Comparison of ENCODE assay signal across 8 cellular contexts in genomic region chr5:79229357-79230174, GRCh38. TPM values are rescaled to one million over a fixed set of nuclear protein-coding genes. Genes with fewer than 3 reads are reported as not detected.
DNase-seq lines count a peak whose midpoint lies in the region; ATAC-seq, FAIRE-seq and TF ChIP-seq lines count a peak whose summit lies in the region.

No MANE protein-coding gene starts in this region.

- POLR2A ChIA-PET in GM12878 (lab: Charles Lee) (interaction anchor here (1.0 to 1.2 kb wide), 2 partner anchors 9 to 97 kb away, joined by 3 to 4 read pairs; no protein-coding TSS in a partner anchor), Caco-2 (lab: Charles Lee) (no interaction called here)

- H3K4me3 ChIP-seq in GM12878 (no peak overlapping the region), body of pancreas (no peak overlapping the region), Caco-2 (ENCODE audit: low read depth, low read length) (no peak overlapping the region)

- TF ChIP-seq RAD21 in GM12878 (IDR thresholded peaks at IDR 0.05; ENCODE audit: insufficient read depth, low read depth, low read length): no peak

- peak; percentile 80 to 82; a peak in 3 of 4 replicates for TF ChIP-seq EP300 in GM12878 (IDR thresholded peaks at IDR 0.05; ENCODE audit: borderline replicate concordance in 1 of 2, control insufficient read depth in 1 of 2, low read depth in 2 of 2, low read length in 2 of 2)

- ATAC-seq in GM19395 (IDR thresholded peaks at IDR 0.05; ENCODE audit: unreplicated experiment) (peak; percentile 57), HG03520 (IDR thresholded peaks at IDR 0.05; ENCODE audit: unreplicated experiment) (peak; percentile 85), GM12878 (peak; percentile 92), body of pancreas (no peak)

- DNase-seq in D721Med (ENCODE audit: insufficient read length, low spot score) (no peak), GM12878 (ENCODE audit: low read depth, low spot score) (peak; percentile 69), body of pancreas (no peak), SIG-M5 treated with dmso at 0.1 percent for 504 hours (lab: John Stamatoyannopoulos, UW; ENCODE audit: unreplicated experiment) (no peak), Caco-2 (no peak), anterior cingulate cortex (lab: John Stamatoyannopoulos, UW) (no peak)

- in situ Hi-C loops in GM12878 (cut with MboI): no loop called here

- RAD21 ChIA-PET in GM12878 (lab: Charles Lee; ENCODE audit: unreplicated experiment): interaction anchor here (1.3 kb wide), 1 partner anchor 11 kb away, joined by 4 read pairs; no protein-coding TSS in a partner anchor

- H4K20me1 ChIP-seq in GM12878 (ENCODE audit: control insufficient read depth, insufficient read depth): no peaks in the 10 kb centered on the region

- WGBS in GM12878 (ENCODE audit: insufficient coverage, insufficient replicate concordance, low lambda C conversion rate, missing lambda C conversion rate): 14% methylated on average over 10 of the region's 10 CpGs
- 88 to 91% methylated on average over 10 of the region's 10 CpGs for WGBS in body of pancreas, 2 donors

- no peak overlapping the region for H3K4me3 Mint-ChIP-seq in Caco-2 (ENCODE audit: unreplicated experiment)

- TF ChIP-seq POLR2A in GM12878 (IDR thresholded peaks at IDR 0.05; ENCODE audit: low read depth, low read length): no peak
- TF ChIP-seq POLR2A in body of pancreas (IDR thresholded peaks at IDR 0.05): no peak

- H3K4me1 Mint-ChIP-seq in Caco-2 (ENCODE audit: low read depth, unreplicated experiment): no peaks in the 10 kb centered on the region

- FAIRE-seq in D721Med (lab: Jason Lieb, UNC) (peak; percentile 95), GM12878 (lab: Jason Lieb, UNC) (no peak)

- H3K27me3 Mint-ChIP-seq in Caco-2 (ENCODE audit: insufficient read depth, unreplicated experiment): no peaks in the 10 kb centered on the region

- SMC1A ChIA-PET in GM12878 (lab: Charles Lee; ENCODE audit: uncharacterized antibody, unreplicated experiment): no interaction called here

- H3K36me3 Mint-ChIP-seq in Caco-2 (ENCODE audit: insufficient read depth, unreplicated experiment): peaks cover 9% of the 10 kb centered on the region

- TF ChIP-seq CTCF in D721Med (IDR thresholded peaks at IDR 0.05; ENCODE audit: insufficient read depth, missing control alignments) (no peak), GM12878 (IDR thresholded peaks at IDR 0.05 in 2 of 3, conservative IDR thresholded peaks at IDR 0.05 in 1 of 3; ENCODE audit: control insufficient read depth in 2 of 3, extremely low read depth in 1 of 3, insufficient read depth in 1 of 3, low read depth in 3 of 3, low read length in 3 of 3) (no peak), body of pancreas (IDR thresholded peaks at IDR 0.05) (no peak), Caco-2 (IDR thresholded peaks at IDR 0.05; ENCODE audit: insufficient read depth in 1 of 2, low read depth in 1 of 2, low read length in 1 of 2, severe bottlenecking in 1 of 2, unreplicated experiment in 1 of 2) (no peak)

- no peak overlapping the region for H3K27ac Mint-ChIP-seq in Caco-2 (ENCODE audit: unreplicated experiment)

- H3K4me2 ChIP-seq in GM12878 (ENCODE audit: control insufficient read depth, insufficient read depth): peak overlapping the region; percentile 22; the same call in 1 of the 2 replicates

- peak overlapping the region; percentile 79 for H3K27ac ChIP-seq in GM12878 (ENCODE audit: control insufficient read depth, insufficient read depth)
- H3K27ac ChIP-seq in body of pancreas: no peak overlapping the region

- CTCF ChIA-PET in GM12878 (lab: Yijun Ruan, JAX) (no interaction called here), Caco-2 (lab: Charles Lee) (no interaction called here)

- TSS peak; percentile 43 for BruUV-seq in GM12878 (replicated peaks; lab: Mats Ljungman, UMichigan)
- BruUV-seq in Caco-2 (replicated peaks; lab: Mats Ljungman, UMichigan): no TSS peak

- peak overlapping the region; percentile 6 for H2AFZ ChIP-seq in GM12878 (ENCODE audit: control insufficient read depth, low read depth, low read length)

- intact Hi-C loops in GM12878 (cut with micrococcal nuclease; ENCODE audit: unreplicated experiment) (no loop called here), body of pancreas (cut with DNase I) (no loop called here), Caco-2 (cut with micrococcal nuclease; ENCODE audit: unreplicated experiment) (no loop called here)

- no peaks in the 10 kb centered on the region for H3K9me3 Mint-ChIP-seq in Caco-2 (ENCODE audit: unreplicated experiment)

- H3K36me3 ChIP-seq in GM12878 (ENCODE audit: control insufficient read depth in 2 of 2, insufficient read depth in 2 of 2, low read length in 1 of 2): no peaks in the 10 kb centered on the region
- no peaks in the 10 kb centered on the region for H3K36me3 ChIP-seq in body of pancreas (replicated peaks in 1 of 2; ENCODE audit: insufficient read depth in 1 of 2, low read depth in 2 of 2)
- no peaks in the 10 kb centered on the region for H3K36me3 ChIP-seq in Caco-2 (ENCODE audit: control insufficient read depth, insufficient read depth, low read length)

- H3K27me3 ChIP-seq in GM12878 (replicated peaks in 1 of 2; ENCODE audit: control insufficient read depth in 2 of 2, insufficient read depth in 2 of 2, low read length in 1 of 2) (no peaks in the 10 kb centered on the region), body of pancreas (no peaks in the 10 kb centered on the region), Caco-2 (replicated peaks; ENCODE audit: control insufficient read depth, insufficient read depth, low read length) (no peaks in the 10 kb centered on the region)

- H3K4me1 ChIP-seq in GM12878 (ENCODE audit: control insufficient read depth, insufficient read depth, low read length) (peaks cover 22% of the 10 kb centered on the region), body of pancreas (peaks cover 4% of the 10 kb centered on the region), Caco-2 (no peaks in the 10 kb centered on the region)

- H3K9ac ChIP-seq in GM12878 (ENCODE audit: control insufficient read depth, insufficient read depth, low read length): no peak overlapping the region

- H3K79me2 ChIP-seq in GM12878 (ENCODE audit: control insufficient read depth, insufficient read depth, low read length): no peaks in the 10 kb centered on the region

- H3K9me3 ChIP-seq in GM12878 (replicated peaks; ENCODE audit: control insufficient read depth, insufficient read depth, low read length) (no peaks in the 10 kb centered on the region), body of pancreas (no peaks in the 10 kb centered on the region), Caco-2 (no peaks in the 10 kb centered on the region)

TF ChIP-seq in GM12878, 131 proteins besides CTCF, POLR2A, EP300 and RAD21 (continues in another document):
- TF ChIP-seq FOXM1 (IDR thresholded peaks at IDR 0.05; ENCODE audit: low read depth, low read length) (peak; percentile 82), NBN (IDR thresholded peaks at IDR 0.05) (no peak; the same call in 1 of the 2 replicates), ZNF687 (IDR thresholded peaks at IDR 0.05) (0 out of 2 replicates have a peak, but pooled peaks have one; percentile 26), BHLHE40 (IDR thresholded peaks at IDR 0.05; ENCODE audit: borderline replicate concordance in 1 of 2, low read depth in 2 of 2, low read length in 1 of 2) (peak; percentile 86), SREBF1 (IDR thresholded peaks at IDR 0.05; ENCODE audit: low read length) (no peak), STAT3 (IDR thresholded peaks at IDR 0.05; ENCODE audit: low read depth, low read length) (0 out of 2 replicates have a peak, but pooled peaks have one; percentile 67)

RNA-seq across cellular contexts. Expression of gene JMY, which starts 6.4 kb away (rescaled TPM):
- total RNA-seq in GM12878 (2013; cell fraction: nucleolus; rRNA removed): 30.5 and 31.5 TPM in 2 replicates
- total RNA-seq in GM12878 (2014; rRNA removed) (3.4 and 3.9 TPM in 2 replicates), GM12878 (2014; rRNA removed; fragmentation: Illumina TruSeq; extraction: Trizol) (3.5 and 3.7 TPM in 2 replicates), GM12878 (2021) (3.6 and 4.1 TPM in 2 replicates), body of pancreas (10 to 100 TPM; 11.9 to 15.8 TPM), Caco-2 (2022) (10.5 and 11.3 TPM in 2 replicates)
- polyA plus RNA-seq in GM12878 (2011; ENCODE audit: low read depth): 2.1 TPM
- polyA plus RNA-seq in GM12878 (2011; rRNA removed) (4.8 and 7.4 TPM in 2 replicates), GM12878 (2014; fragmentation: Illumina TruSeq; extraction: Trizol) (2.7 and 6.0 TPM in 2 replicates), GM12878 (2014; fragmentation: Nextera tagmentation; extraction: Ambion mirVana) (under 1 TPM; 0.63 to 0.80 TPM), GM12878 (2014; rRNA removed) (1.8 and 2.0 TPM in 2 replicates), GM12878 (2016; fragmentation: Nextera tagmentation; extraction: Ambion mirVana) (1 to 10 TPM; 1.2 to 1.5 TPM)
- polyA plus RNA-seq in GM12878 (2011; cell fraction: cytosol; rRNA removed): 1.4 and 1.8 TPM in 2 replicates
- polyA plus RNA-seq in GM12878 (2011; cell fraction: nucleus; rRNA removed): 3.9 and 4.9 TPM in 2 replicates
- 3.8 and 4.1 TPM in 2 replicates for polyA plus RNA-seq in GM12878 (2012)
- polyA minus RNA-seq in GM12878 (2011; rRNA and poly(A)+ RNA removed): 4.9 and 6.2 TPM in 2 replicates
- 2.9 and 3.1 TPM in 2 replicates for polyA minus RNA-seq in GM12878 (2011; cell fraction: cytosol; rRNA and poly(A)+ RNA removed)
- 4.2 and 7.4 TPM in 2 replicates for polyA minus RNA-seq in GM12878 (2011; cell fraction: nucleus; rRNA and poly(A)+ RNA removed)
